Comparison of ENCODE assay signal across 1 cellular context in genomic region chr11:12506502-12506921, GRCh38.
TF ChIP-seq lines count a peak whose summit lies in the region.

No MANE protein-coding gene starts in this region.

TF ChIP-seq in HEK293, 187 proteins besides CTCF, POLR2A, EP300 and RAD21 (continued from another document):
- no peak for TF ChIP-seq ZBTB44 (tag by site-specific recombination; IDR thresholded peaks at IDR 0.05)
- TF ChIP-seq SCRT2 (tag by site-specific recombination; IDR thresholded peaks at IDR 0.05): no peak
